In genomic region chr18:54241483-54241882, GRCh38 we compare ENCODE assay signal across 21 cellular contexts.
"Had no signal": no experiment of that assay in that cellular context is flagged by ENCODE, and none has a peak within 500 bp of the region (broad histone marks: within the 10 kb centered on the region; RNA-seq: fewer than 3 reads in every experiment).

No MANE protein-coding gene starts in this region.

- FAIRE-seq: bronchial epithelial cell, islet of Langerhans, small intestine had no signal

- H3K4me1 ChIP-seq: colonic mucosa, gastroesophageal sphincter had no signal

- H3K9me3 Mint-ChIP-seq: activated B cell treated with CpG ODN at 0.5 μM for 24 hours; activated CD4-positive, alpha-beta memory T cell treated with anti-CD3 and anti-CD28 coated beads for 36 hours; activated naive CD8-positive, alpha-beta T cell treated with anti-CD3 and anti-CD28 coated beads for 36 hours; nephron; stimulated activated naive B cell treated with anti-CD40 and anti-IgM and Interleukin-4, amounts not matched to agents 10 μg/mL and 1 μg/mL and 100 μg/mL, for 72 hours had no signal

- H3K4me1 Mint-ChIP-seq: activated CD4-positive, alpha-beta T cell treated with anti-CD3 and anti-CD28 coated beads for 36 hours; nephron had no signal

- H3K4me3 ChIP-seq: colonic mucosa, gastroesophageal sphincter, right lobe of liver, thyroid gland had no signal

- H3K27me3 Mint-ChIP-seq: activated B cell treated with CpG ODN at 0.5 μM for 24 hours; activated naive CD8-positive, alpha-beta T cell treated with anti-CD3 and anti-CD28 coated beads for 36 hours; stimulated activated naive B cell treated with anti-CD40 and anti-IgM and Interleukin-4, amounts not matched to agents 10 μg/mL and 1 μg/mL and 100 μg/mL, for 72 hours had no signal

- H3K9me3 ChIP-seq: colonic mucosa, gastroesophageal sphincter, right lobe of liver, thyroid gland had no signal

- H3K27ac Mint-ChIP-seq: activated B cell treated with CpG ODN at 0.5 μM for 24 hours; activated CD4-positive, alpha-beta memory T cell treated with anti-CD3 and anti-CD28 coated beads for 36 hours; activated CD4-positive, alpha-beta T cell treated with anti-CD3 and anti-CD28 coated beads for 36 hours; activated naive CD8-positive, alpha-beta T cell treated with anti-CD3 and anti-CD28 coated beads for 36 hours; nephron; stimulated activated naive B cell treated with anti-CD40 and anti-IgM and Interleukin-4, amounts not matched to agents 10 μg/mL and 1 μg/mL and 100 μg/mL, for 72 hours had no signal

- DNase-seq: activated B cell treated with CpG ODN at 0.5 μM for 24 hours; activated CD4-positive, alpha-beta memory T cell treated with anti-CD3 and anti-CD28 coated beads for 36 hours; activated CD4-positive, alpha-beta T cell treated with anti-CD3 and anti-CD28 coated beads for 36 hours; activated naive CD4-positive, alpha-beta T cell treated with Interleukin-2 at 50 U/mL for 16 hours; activated naive CD8-positive, alpha-beta T cell treated with anti-CD3 and anti-CD28 coated beads for 36 hours; activated T-cell treated with anti-CD3 and anti-CD28 coated beads, Interleukin-2, amount 50 U/mL, for 48 hours; amniotic stem cell; colonic mucosa; head of caudate nucleus; left ventricle myocardium superior; nucleus accumbens; right lobe of liver; small intestine; stimulated activated CD4-positive, alpha-beta T cell treated with anti-CD3 and anti-CD28 coated beads, Interleukin-15, amount 100 ng/mL, for 24 hours; stimulated activated naive B cell treated with anti-CD40 and anti-IgM and Interleukin-4, amounts not matched to agents 10 μg/mL and 1 μg/mL and 100 μg/mL, for 72 hours; T1000; thyroid gland had no signal

- H3K27ac ChIP-seq: colonic mucosa, gastroesophageal sphincter, right lobe of liver, thyroid gland had no signal

- ATAC-seq: activated CD4-positive, alpha-beta T cell treated with anti-CD3 and anti-CD28 coated beads for 36 hours; left ventricle myocardium superior; stimulated activated naive B cell treated with anti-CD40 and anti-IgM and Interleukin-4, amounts not matched to agents 10 μg/mL and 1 μg/mL and 100 μg/mL, for 72 hours had no signal

- H3K4me3 Mint-ChIP-seq: activated B cell treated with CpG ODN at 0.5 μM for 24 hours; activated CD4-positive, alpha-beta memory T cell treated with anti-CD3 and anti-CD28 coated beads for 36 hours; activated CD4-positive, alpha-beta T cell treated with anti-CD3 and anti-CD28 coated beads for 36 hours; activated naive CD8-positive, alpha-beta T cell treated with anti-CD3 and anti-CD28 coated beads for 36 hours; nephron; stimulated activated naive B cell treated with anti-CD40 and anti-IgM and Interleukin-4, amounts not matched to agents 10 μg/mL and 1 μg/mL and 100 μg/mL, for 72 hours had no signal

- H3K36me3 Mint-ChIP-seq: activated CD4-positive, alpha-beta memory T cell treated with anti-CD3 and anti-CD28 coated beads for 36 hours; activated naive CD8-positive, alpha-beta T cell treated with anti-CD3 and anti-CD28 coated beads for 36 hours; stimulated activated naive B cell treated with anti-CD40 and anti-IgM and Interleukin-4, amounts not matched to agents 10 μg/mL and 1 μg/mL and 100 μg/mL, for 72 hours had no signal

- H3K36me3 ChIP-seq: colonic mucosa, gastroesophageal sphincter, right lobe of liver, thyroid gland had no signal

- H3K27me3 ChIP-seq: colonic mucosa, gastroesophageal sphincter, right lobe of liver, thyroid gland had no signal
